In genomic region chr16:49821156-49821555, GRCh38 we compare ENCODE assay signal across 22 cellular contexts. TPM values are rescaled to one million over a fixed set of nuclear protein-coding genes. Genes with fewer than 3 reads are reported as not detected.
"Had no signal": no experiment of that assay in that cellular context is flagged by ENCODE, and none has a peak within 500 bp of the region (broad histone marks: within the 10 kb centered on the region; RNA-seq: fewer than 3 reads in every experiment).

No MANE protein-coding gene starts in this region.

- H3K9me3 ChIP-seq: body of pancreas, thyroid gland, upper lobe of right lung had no signal

- H3K27me3 ChIP-seq: body of pancreas, foreskin keratinocyte, thyroid gland, upper lobe of right lung had no signal

- H3K27ac ChIP-seq: body of pancreas, foreskin keratinocyte, thyroid gland, upper lobe of right lung had no signal

- H3K27ac Mint-ChIP-seq: activated CD4-positive, alpha-beta memory T cell treated with anti-CD3 and anti-CD28 coated beads, Interleukin-2, amount 10 ng/mL, durations not matched to agents 7 days and 5 days; activated CD8-positive, alpha-beta memory T cell treated with anti-CD3 and anti-CD28 coated beads, Interleukin-2, amount 10 ng/mL, durations not matched to agents 7 days and 5 days; activated naive CD8-positive, alpha-beta T cell treated with anti-CD3 and anti-CD28 coated beads, Interleukin-2, amount 50 U/mL, for 24 hours; activated T-helper 1 cell treated with anti-CD3 and anti-CD28 coated beads, Interleukin-12 subunit alpha, Interleukin-12 subunit beta, Interleukin-2, Interleukin-4 antibody, amounts not matched to agents 30 ng/mL and 10 ng/mL and 1 ng/mL, durations not matched to agents 14 hours and 24 hours and 36 hours; stimulated activated naive CD8-positive, alpha-beta T cell treated with anti-CD3 and anti-CD28 coated beads, Interleukin-15, Interleukin-2, amounts not matched to agents 100 ng/mL and 50 ng/mL, for 24 hours; T-helper 1 cell treated with Interleukin-12 subunit alpha and Interleukin-12 subunit beta and Interleukin-4 antibody, amounts not matched to agents 30 μg/mL and 1 μg/mL, for 36 hours had no signal

- ATAC-seq: activated CD8-positive, alpha-beta memory T cell treated with anti-CD3 and anti-CD28 coated beads, Interleukin-2, amount 10 ng/mL, durations not matched to agents 7 days and 5 days; activated naive CD8-positive, alpha-beta T cell treated with anti-CD3 and anti-CD28 coated beads, Interleukin-2, amount 50 U/mL, for 24 hours; body of pancreas; foreskin keratinocyte; left ventricle myocardium superior; upper lobe of right lung had no signal

- DNase-seq: activated CD4-positive, alpha-beta memory T cell treated with anti-CD3 and anti-CD28 coated beads, Interleukin-2, amount 10 ng/mL, durations not matched to agents 7 days and 5 days; activated CD4-positive, alpha-beta T cell treated with anti-CD3 and anti-CD28 coated beads for 48 hours; activated CD4-positive, CD25-positive, alpha-beta regulatory T cell; activated CD8-positive, alpha-beta memory T cell treated with anti-CD3 and anti-CD28 coated beads, Interleukin-2, amount 10 ng/mL, durations not matched to agents 7 days and 5 days; activated gamma-delta T cell; activated naive CD4-positive, alpha-beta T cell treated with anti-CD3 and anti-CD28 coated beads, Interleukin-2, amount 50 U/mL, for 16 hours; activated naive CD8-positive, alpha-beta T cell treated with anti-CD3 and anti-CD28 coated beads, Interleukin-2, amount 50 U/mL, for 24 hours; activated T-cell treated with anti-CD3 and anti-CD28 coated beads for 4 hours; body of pancreas; effector CD4-positive, alpha-beta T cell; foreskin keratinocyte; hippocampal formation; left ventricle myocardium superior; stimulated activated CD4-positive, alpha-beta T cell treated with anti-CD3 and anti-CD28 coated beads, Interleukin-12 subunit alpha, Interleukin-12 subunit beta, amount 100 ng/mL, for 4 hours; stimulated activated CD4-positive, alpha-beta T cell treated with anti-CD3 and anti-CD28 coated beads, Interleukin-4, amount 100 ng/mL, for 4 hours; substantia nigra; T1000; thyroid gland; upper lobe of right lung had no signal

- H3K4me3 ChIP-seq: body of pancreas, thyroid gland, upper lobe of right lung had no signal

- H3K4me1 ChIP-seq: body of pancreas, foreskin keratinocyte had no signal

- H3K27me3 Mint-ChIP-seq: activated CD4-positive, alpha-beta memory T cell treated with anti-CD3 and anti-CD28 coated beads, Interleukin-2, amount 10 ng/mL, durations not matched to agents 7 days and 5 days; activated CD8-positive, alpha-beta memory T cell treated with anti-CD3 and anti-CD28 coated beads, Interleukin-2, amount 10 ng/mL, durations not matched to agents 7 days and 5 days; stimulated activated naive CD8-positive, alpha-beta T cell treated with anti-CD3 and anti-CD28 coated beads, Interleukin-15, Interleukin-2, amounts not matched to agents 100 ng/mL and 50 ng/mL, for 24 hours had no signal

- H3K4me1 Mint-ChIP-seq: activated CD4-positive, alpha-beta memory T cell treated with anti-CD3 and anti-CD28 coated beads, Interleukin-2, amount 10 ng/mL, durations not matched to agents 7 days and 5 days; activated CD8-positive, alpha-beta memory T cell treated with anti-CD3 and anti-CD28 coated beads, Interleukin-2, amount 10 ng/mL, durations not matched to agents 7 days and 5 days; activated naive CD8-positive, alpha-beta T cell treated with anti-CD3 and anti-CD28 coated beads, Interleukin-2, amount 50 U/mL, for 24 hours had no signal

- H3K36me3 Mint-ChIP-seq: activated CD8-positive, alpha-beta memory T cell treated with anti-CD3 and anti-CD28 coated beads, Interleukin-2, amount 10 ng/mL, durations not matched to agents 7 days and 5 days had no signal

- H3K36me3 ChIP-seq: thyroid gland, upper lobe of right lung had no signal

- H3K9me3 Mint-ChIP-seq: activated CD4-positive, alpha-beta memory T cell treated with anti-CD3 and anti-CD28 coated beads, Interleukin-2, amount 10 ng/mL, durations not matched to agents 7 days and 5 days; activated naive CD8-positive, alpha-beta T cell treated with anti-CD3 and anti-CD28 coated beads, Interleukin-2, amount 50 U/mL, for 24 hours; activated T-helper 1 cell treated with anti-CD3 and anti-CD28 coated beads, Interleukin-12 subunit alpha, Interleukin-12 subunit beta, Interleukin-2, Interleukin-4 antibody, amounts not matched to agents 30 ng/mL and 10 ng/mL and 1 ng/mL, durations not matched to agents 14 hours and 24 hours and 36 hours; stimulated activated naive CD8-positive, alpha-beta T cell treated with anti-CD3 and anti-CD28 coated beads, Interleukin-15, Interleukin-2, amounts not matched to agents 100 ng/mL and 50 ng/mL, for 24 hours; T-helper 1 cell treated with Interleukin-12 subunit alpha and Interleukin-12 subunit beta and Interleukin-4 antibody, amounts not matched to agents 30 μg/mL and 1 μg/mL, for 36 hours had no signal

- H3K4me3 Mint-ChIP-seq: activated CD4-positive, alpha-beta memory T cell treated with anti-CD3 and anti-CD28 coated beads, Interleukin-2, amount 10 ng/mL, durations not matched to agents 7 days and 5 days; activated CD8-positive, alpha-beta memory T cell treated with anti-CD3 and anti-CD28 coated beads, Interleukin-2, amount 10 ng/mL, durations not matched to agents 7 days and 5 days; activated naive CD8-positive, alpha-beta T cell treated with anti-CD3 and anti-CD28 coated beads, Interleukin-2, amount 50 U/mL, for 24 hours; activated T-helper 1 cell treated with anti-CD3 and anti-CD28 coated beads, Interleukin-12 subunit alpha, Interleukin-12 subunit beta, Interleukin-2, Interleukin-4 antibody, amounts not matched to agents 30 ng/mL and 10 ng/mL and 1 ng/mL, durations not matched to agents 14 hours and 24 hours and 36 hours; stimulated activated naive CD8-positive, alpha-beta T cell treated with anti-CD3 and anti-CD28 coated beads, Interleukin-15, Interleukin-2, amounts not matched to agents 100 ng/mL and 50 ng/mL, for 24 hours; T-helper 1 cell treated with Interleukin-12 subunit alpha and Interleukin-12 subunit beta and Interleukin-4 antibody, amounts not matched to agents 30 μg/mL and 1 μg/mL, for 36 hours had no signal

RNA-seq across cellular contexts. Expression of gene ZNF423, which starts 34.8 kb away (rescaled TPM):
- total RNA-seq: activated CD4-positive, alpha-beta memory T cell treated with anti-CD3 and anti-CD28 coated beads, Interleukin-2, amount 10 ng/mL, durations not matched to agents 7 days and 5 days; activated CD8-positive, alpha-beta memory T cell treated with anti-CD3 and anti-CD28 coated beads, Interleukin-2, amount 10 ng/mL, durations not matched to agents 7 days and 5 days; activated T-helper 1 cell treated with anti-CD3 and anti-CD28 coated beads, Interleukin-12 subunit alpha, Interleukin-12 subunit beta, Interleukin-2, Interleukin-4 antibody, amounts not matched to agents 30 ng/mL and 10 ng/mL and 1 ng/mL, durations not matched to agents 14 hours and 24 hours and 36 hours had no signal
- polyA plus RNA-seq: foreskin keratinocyte had no signal
